Comparison of ENCODE assay signal across 1 cellular context in the genomic region with DNA sequence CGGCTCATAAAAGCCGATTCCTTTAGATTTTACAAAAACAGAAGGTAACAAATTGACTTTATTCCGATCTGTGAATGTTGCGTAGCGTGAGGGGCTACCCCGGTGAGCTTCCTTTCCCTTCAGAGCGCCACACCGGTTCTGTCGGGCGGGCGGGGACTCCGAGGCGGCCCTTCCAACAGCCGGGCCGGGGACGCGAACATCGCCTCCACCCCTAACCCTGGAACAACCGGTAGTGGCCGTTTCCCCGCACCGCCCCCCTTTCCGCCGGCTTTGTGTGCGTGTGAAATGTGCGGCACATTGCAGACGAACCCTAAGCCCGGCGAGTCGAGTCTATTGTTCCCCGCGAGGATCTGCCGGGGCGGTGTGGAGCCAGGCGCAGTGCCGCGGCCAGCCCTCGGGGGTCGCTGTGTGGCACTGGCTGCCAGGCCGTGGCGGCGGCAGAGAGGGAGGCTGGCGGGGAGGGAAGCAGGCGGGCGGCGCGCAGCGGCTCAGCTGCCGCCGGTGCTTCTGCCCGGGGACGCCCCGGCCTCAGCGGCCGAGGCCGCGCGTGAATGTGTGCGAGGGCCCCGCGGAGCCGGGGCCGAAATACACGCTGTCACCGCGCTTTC.
TF ChIP-seq lines count a peak whose summit lies in the region.

No MANE protein-coding gene starts in this region.

TF ChIP-seq in HEK293, 187 proteins besides CTCF, POLR2A, EP300 and RAD21 (continued from another document and continues in another):
- TF ChIP-seq ZNF777 (tag by site-specific recombination; IDR thresholded peaks at IDR 0.05; ENCODE audit: borderline replicate concordance) (no peak), ZNF747 (tag by site-specific recombination; IDR thresholded peaks at IDR 0.05) (no peak), ZNF645 (tag by site-specific recombination; IDR thresholded peaks at IDR 0.05) (no peak), ZIC2 (tag by site-specific recombination; IDR thresholded peaks at IDR 0.05) (peak; percentile 50; the same call in 1 of the 2 replicates), ELK4 (IDR thresholded peaks at IDR 0.05; ENCODE audit: borderline replicate concordance, low read depth, low read length) (no peak), ZNF404 (tag by site-specific recombination; IDR thresholded peaks at IDR 0.05) (no peak), PRDM1 (tag by site-specific recombination; IDR thresholded peaks at IDR 0.05) (no peak), YY1 (tag by site-specific recombination; IDR thresholded peaks at IDR 0.05) (no peak; the same call in 1 of the 2 replicates), ZNF426 (tag by site-specific recombination; IDR thresholded peaks at IDR 0.05) (no peak), ZBTB48 (tag by site-specific recombination; IDR thresholded peaks at IDR 0.05) (peak; percentile 100), SCRT2 (tag by site-specific recombination; IDR thresholded peaks at IDR 0.05) (peak; percentile 52), ZNF768 (tag by site-specific recombination; IDR thresholded peaks at IDR 0.05) (no peak), REPIN1 (tag by site-specific recombination; IDR thresholded peaks at IDR 0.05; ENCODE audit: low read depth) (no peak), KLF7 (tag by site-specific recombination; IDR thresholded peaks at IDR 0.05; ENCODE audit: borderline replicate concordance) (peak; percentile 49; the same call in 1 of the 2 replicates), ZNF513 (tag by site-specific recombination; IDR thresholded peaks at IDR 0.05) (no peak; the same call in 1 of the 2 replicates), ZNF521 (tag by site-specific recombination; IDR thresholded peaks at IDR 0.05) (no peak), ZBTB1 (tag by site-specific recombination; IDR thresholded peaks at IDR 0.05) (peak; percentile 98), ZSCAN18 (tag by site-specific recombination; IDR thresholded peaks at IDR 0.05) (no peak), ZNF48 (tag by site-specific recombination; IDR thresholded peaks at IDR 0.05) (no peak), ZNF416 (tag by site-specific recombination; IDR thresholded peaks at IDR 0.05) (no peak), ZNF623 (tag by site-specific recombination; IDR thresholded peaks at IDR 0.05) (no peak), WT1 (tag by site-specific recombination; IDR thresholded peaks at IDR 0.05) (peak; percentile 55; the same call in 1 of the 2 replicates), ZNF624 (tag by site-specific recombination; IDR thresholded peaks at IDR 0.05) (no peak), ZNF133 (tag by site-specific recombination; IDR thresholded peaks at IDR 0.05) (no peak), ZNF157 (tag by site-specific recombination; IDR thresholded peaks at IDR 0.05) (no peak), PRDM4 (tag by site-specific recombination; IDR thresholded peaks at IDR 0.05) (peak; percentile 83; the same call in 1 of the 2 replicates), ZNF596 (tag by site-specific recombination; IDR thresholded peaks at IDR 0.05) (no peak), ZNF366 (tag by site-specific recombination; conservative IDR thresholded peaks at IDR 0.05) (no peak; the same call in 1 of the 2 replicates), MZF1 (tag by site-specific recombination; IDR thresholded peaks at IDR 0.05; ENCODE audit: borderline replicate concordance) (peak; percentile 66), HOXA7 (CRISPR knock-in tag; IDR thresholded peaks at IDR 0.05; ENCODE audit: borderline replicate concordance) (no peak)
- TF ChIP-seq, protein P1, sequence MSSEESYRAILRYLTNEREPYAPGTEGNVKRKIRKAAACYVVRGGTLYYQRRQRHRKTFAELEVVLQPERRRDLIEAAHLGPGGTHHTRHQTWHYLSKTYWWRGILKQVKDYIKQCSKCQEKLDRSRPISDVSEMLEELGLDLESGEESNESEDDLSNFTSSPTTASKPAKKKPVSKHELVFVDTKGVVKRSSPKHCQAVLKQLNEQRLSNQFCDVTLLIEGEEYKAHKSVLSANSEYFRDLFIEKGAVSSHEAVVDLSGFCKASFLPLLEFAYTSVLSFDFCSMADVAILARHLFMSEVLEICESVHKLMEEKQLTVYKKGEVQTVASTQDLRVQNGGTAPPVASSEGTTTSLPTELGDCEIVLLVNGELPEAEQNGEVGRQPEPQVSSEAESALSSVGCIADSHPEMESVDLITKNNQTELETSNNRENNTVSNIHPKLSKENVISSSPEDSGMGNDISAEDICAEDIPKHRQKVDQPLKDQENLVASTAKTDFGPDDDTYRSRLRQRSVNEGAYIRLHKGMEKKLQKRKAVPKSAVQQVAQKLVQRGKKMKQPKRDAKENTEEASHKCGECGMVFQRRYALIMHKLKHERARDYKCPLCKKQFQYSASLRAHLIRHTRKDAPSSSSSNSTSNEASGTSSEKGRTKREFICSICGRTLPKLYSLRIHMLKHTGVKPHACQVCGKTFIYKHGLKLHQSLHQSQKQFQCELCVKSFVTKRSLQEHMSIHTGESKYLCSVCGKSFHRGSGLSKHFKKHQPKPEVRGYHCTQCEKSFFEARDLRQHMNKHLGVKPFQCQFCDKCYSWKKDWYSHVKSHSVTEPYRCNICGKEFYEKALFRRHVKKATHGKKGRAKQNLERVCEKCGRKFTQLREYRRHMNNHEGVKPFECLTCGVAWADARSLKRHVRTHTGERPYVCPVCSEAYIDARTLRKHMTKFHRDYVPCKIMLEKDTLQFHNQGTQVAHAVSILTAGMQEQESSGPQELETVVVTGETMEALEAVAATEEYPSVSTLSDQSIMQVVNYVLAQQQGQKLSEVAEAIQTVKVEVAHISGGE (tag by site-specific recombination; conservative IDR thresholded peaks at IDR 0.05; ENCODE audit: low read depth), result peak; percentile 87
- TF ChIP-seq, protein P2, sequence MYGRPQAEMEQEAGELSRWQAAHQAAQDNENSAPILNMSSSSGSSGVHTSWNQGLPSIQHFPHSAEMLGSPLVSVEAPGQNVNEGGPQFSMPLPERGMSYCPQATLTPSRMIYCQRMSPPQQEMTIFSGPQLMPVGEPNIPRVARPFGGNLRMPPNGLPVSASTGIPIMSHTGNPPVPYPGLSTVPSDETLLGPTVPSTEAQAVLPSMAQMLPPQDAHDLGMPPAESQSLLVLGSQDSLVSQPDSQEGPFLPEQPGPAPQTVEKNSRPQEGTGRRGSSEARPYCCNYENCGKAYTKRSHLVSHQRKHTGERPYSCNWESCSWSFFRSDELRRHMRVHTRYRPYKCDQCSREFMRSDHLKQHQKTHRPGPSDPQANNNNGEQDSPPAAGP (tag by site-specific recombination; IDR thresholded peaks at IDR 0.05), result peak; percentile 80
- TF ChIP-seq, protein P3, sequence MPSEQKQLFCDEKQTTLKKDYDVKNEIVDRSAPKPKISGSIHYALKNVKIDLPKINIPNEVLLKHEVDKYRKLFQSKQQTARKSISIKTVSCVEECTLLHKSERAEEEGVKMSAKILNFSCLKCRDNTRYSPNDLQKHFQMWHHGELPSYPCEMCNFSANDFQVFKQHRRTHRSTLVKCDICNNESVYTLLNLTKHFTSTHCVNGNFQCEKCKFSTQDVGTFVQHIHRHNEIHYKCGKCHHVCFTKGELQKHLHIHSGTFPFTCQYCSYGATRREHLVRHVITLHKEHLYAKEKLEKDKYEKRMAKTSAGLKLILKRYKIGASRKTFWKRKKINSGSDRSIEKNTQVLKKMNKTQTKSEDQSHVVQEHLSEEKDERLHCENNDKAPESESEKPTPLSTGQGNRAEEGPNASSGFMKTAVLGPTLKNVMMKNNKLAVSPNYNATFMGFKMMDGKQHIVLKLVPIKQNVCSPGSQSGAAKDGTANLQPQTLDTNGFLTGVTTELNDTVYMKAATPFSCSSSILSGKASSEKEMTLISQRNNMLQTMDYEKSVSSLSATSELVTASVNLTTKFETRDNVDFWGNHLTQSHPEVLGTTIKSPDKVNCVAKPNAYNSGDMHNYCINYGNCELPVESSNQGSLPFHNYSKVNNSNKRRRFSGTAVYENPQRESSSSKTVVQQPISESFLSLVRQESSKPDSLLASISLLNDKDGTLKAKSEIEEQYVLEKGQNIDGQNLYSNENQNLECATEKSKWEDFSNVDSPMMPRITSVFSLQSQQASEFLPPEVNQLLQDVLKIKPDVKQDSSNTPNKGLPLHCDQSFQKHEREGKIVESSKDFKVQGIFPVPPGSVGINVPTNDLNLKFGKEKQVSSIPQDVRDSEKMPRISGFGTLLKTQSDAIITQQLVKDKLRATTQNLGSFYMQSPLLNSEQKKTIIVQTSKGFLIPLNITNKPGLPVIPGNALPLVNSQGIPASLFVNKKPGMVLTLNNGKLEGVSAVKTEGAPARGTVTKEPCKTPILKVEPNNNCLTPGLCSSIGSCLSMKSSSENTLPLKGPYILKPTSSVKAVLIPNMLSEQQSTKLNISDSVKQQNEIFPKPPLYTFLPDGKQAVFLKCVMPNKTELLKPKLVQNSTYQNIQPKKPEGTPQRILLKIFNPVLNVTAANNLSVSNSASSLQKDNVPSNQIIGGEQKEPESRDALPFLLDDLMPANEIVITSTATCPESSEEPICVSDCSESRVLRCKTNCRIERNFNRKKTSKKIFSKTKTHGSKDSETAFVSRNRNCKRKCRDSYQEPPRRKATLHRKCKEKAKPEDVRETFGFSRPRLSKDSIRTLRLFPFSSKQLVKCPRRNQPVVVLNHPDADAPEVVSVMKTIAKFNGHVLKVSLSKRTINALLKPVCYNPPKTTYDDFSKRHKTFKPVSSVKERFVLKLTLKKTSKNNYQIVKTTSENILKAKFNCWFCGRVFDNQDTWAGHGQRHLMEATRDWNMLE (tag by site-specific recombination; conservative IDR thresholded peaks at IDR 0.05; ENCODE audit: low read depth), result peak; percentile 13; the same call in 1 of the 2 replicates
- TF ChIP-seq, protein P4, sequence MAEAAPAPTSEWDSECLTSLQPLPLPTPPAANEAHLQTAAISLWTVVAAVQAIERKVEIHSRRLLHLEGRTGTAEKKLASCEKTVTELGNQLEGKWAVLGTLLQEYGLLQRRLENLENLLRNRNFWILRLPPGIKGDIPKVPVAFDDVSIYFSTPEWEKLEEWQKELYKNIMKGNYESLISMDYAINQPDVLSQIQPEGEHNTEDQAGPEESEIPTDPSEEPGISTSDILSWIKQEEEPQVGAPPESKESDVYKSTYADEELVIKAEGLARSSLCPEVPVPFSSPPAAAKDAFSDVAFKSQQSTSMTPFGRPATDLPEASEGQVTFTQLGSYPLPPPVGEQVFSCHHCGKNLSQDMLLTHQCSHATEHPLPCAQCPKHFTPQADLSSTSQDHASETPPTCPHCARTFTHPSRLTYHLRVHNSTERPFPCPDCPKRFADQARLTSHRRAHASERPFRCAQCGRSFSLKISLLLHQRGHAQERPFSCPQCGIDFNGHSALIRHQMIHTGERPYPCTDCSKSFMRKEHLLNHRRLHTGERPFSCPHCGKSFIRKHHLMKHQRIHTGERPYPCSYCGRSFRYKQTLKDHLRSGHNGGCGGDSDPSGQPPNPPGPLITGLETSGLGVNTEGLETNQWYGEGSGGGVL (tag by site-specific recombination; IDR thresholded peaks at IDR 0.05), result peak; percentile 77
